Comparison of ENCODE assay signal across 24 cellular contexts in genomic region chr17:62923515-62924150, GRCh38.
"Had no signal": no experiment of that assay in that cellular context is flagged by ENCODE, and none has a peak within 500 bp of the region (broad histone marks: within the 10 kb centered on the region; RNA-seq: fewer than 3 reads in every experiment).

No MANE protein-coding gene starts in this region.

- H3K9me3 ChIP-seq: neutrophil, right atrium auricular region, suprapubic skin, thyroid gland, vagina had no signal

- H3K36me3 ChIP-seq: neutrophil, right atrium auricular region, suprapubic skin, thyroid gland, vagina had no signal

- H3K4me3 ChIP-seq: right atrium auricular region, smooth muscle cell, suprapubic skin, thyroid gland, vagina had no signal

- H3K27me3 Mint-ChIP-seq: type B pancreatic cell had no signal

- H3K9me3 Mint-ChIP-seq: dendritic cell treated with granulocyte-macrophage colony-stimulating factor and Interleukin-4, amounts not matched to agents 40 ng/mL and 50 ng/mL, for 4 days; effector memory CD8-positive, alpha-beta T cell; naive B cell; nephron; stimulated activated effector memory CD8-positive, alpha-beta T cell treated with anti-CD3 and anti-CD28 coated beads, Interleukin-12 subunit alpha, Interleukin-12 subunit beta, amount 100 ng/mL, for 72 hours; type B pancreatic cell had no signal

- H3K27ac ChIP-seq: epithelial cell of prostate, foreskin keratinocyte, neutrophil, right atrium auricular region, suprapubic skin, thyroid gland, vagina had no signal

- ATAC-seq: effector memory CD8-positive, alpha-beta T cell; foreskin keratinocyte; left colon; stimulated activated effector memory CD8-positive, alpha-beta T cell treated with anti-CD3 and anti-CD28 coated beads, Interleukin-12 subunit alpha, Interleukin-12 subunit beta, amount 100 ng/mL, for 72 hours; stimulated activated naive CD8-positive, alpha-beta T cell treated with anti-CD3 and anti-CD28 coated beads, Interleukin-15, Interleukin-2, amounts not matched to agents 100 U/mL and 50 U/mL, for 24 hours had no signal

- H3K36me3 Mint-ChIP-seq: naive B cell; stimulated activated effector memory CD8-positive, alpha-beta T cell treated with anti-CD3 and anti-CD28 coated beads, Interleukin-12 subunit alpha, Interleukin-12 subunit beta, amount 100 ng/mL, for 72 hours; type B pancreatic cell had no signal

- H3K27ac Mint-ChIP-seq: dendritic cell treated with granulocyte-macrophage colony-stimulating factor and Interleukin-4, amounts not matched to agents 40 ng/mL and 50 ng/mL, for 4 days; effector memory CD8-positive, alpha-beta T cell; nephron; stimulated activated effector memory CD8-positive, alpha-beta T cell treated with anti-CD3 and anti-CD28 coated beads, Interleukin-12 subunit alpha, Interleukin-12 subunit beta, amount 100 ng/mL, for 72 hours; type B pancreatic cell had no signal

- H3K27me3 ChIP-seq: foreskin keratinocyte, neutrophil, right atrium auricular region, thyroid gland, vagina had no signal

- DNase-seq: cerebellar nuclear complex; effector memory CD8-positive, alpha-beta T cell; foreskin keratinocyte; head of caudate nucleus; hippocampal formation; left colon; mesenchymal stem cell; naive B cell; posterior cingulate gyrus; stimulated activated CD4-positive, alpha-beta T cell treated with anti-CD3 and anti-CD28 coated beads, Interleukin-2, amount 100 ng/mL, for 48 hours; stimulated activated CD8-positive, alpha-beta memory T cell treated with anti-CD3 and anti-CD28 coated beads, Interleukin-4, amount 100 ng/mL, for 48 hours; stimulated activated naive CD8-positive, alpha-beta T cell treated with anti-CD3 and anti-CD28 coated beads, Interleukin-15, Interleukin-2, amounts not matched to agents 100 U/mL and 50 U/mL, for 24 hours; thyroid gland had no signal

- H3K4me1 ChIP-seq: foreskin keratinocyte, right atrium auricular region, suprapubic skin, thyroid gland, vagina had no signal

- H3K4me1 Mint-ChIP-seq: naive B cell; stimulated activated effector memory CD8-positive, alpha-beta T cell treated with anti-CD3 and anti-CD28 coated beads, Interleukin-12 subunit alpha, Interleukin-12 subunit beta, amount 100 ng/mL, for 72 hours had no signal

- H3K4me2 ChIP-seq: smooth muscle cell had no signal

- FAIRE-seq: colon had no signal

- H3K4me3 Mint-ChIP-seq: dendritic cell treated with granulocyte-macrophage colony-stimulating factor and Interleukin-4, amounts not matched to agents 40 ng/mL and 50 ng/mL, for 4 days; effector memory CD8-positive, alpha-beta T cell; naive B cell; nephron; stimulated activated effector memory CD8-positive, alpha-beta T cell treated with anti-CD3 and anti-CD28 coated beads, Interleukin-12 subunit alpha, Interleukin-12 subunit beta, amount 100 ng/mL, for 72 hours; type B pancreatic cell had no signal
